17 cellular contexts compared by ENCODE assay signal in the genomic region with DNA sequence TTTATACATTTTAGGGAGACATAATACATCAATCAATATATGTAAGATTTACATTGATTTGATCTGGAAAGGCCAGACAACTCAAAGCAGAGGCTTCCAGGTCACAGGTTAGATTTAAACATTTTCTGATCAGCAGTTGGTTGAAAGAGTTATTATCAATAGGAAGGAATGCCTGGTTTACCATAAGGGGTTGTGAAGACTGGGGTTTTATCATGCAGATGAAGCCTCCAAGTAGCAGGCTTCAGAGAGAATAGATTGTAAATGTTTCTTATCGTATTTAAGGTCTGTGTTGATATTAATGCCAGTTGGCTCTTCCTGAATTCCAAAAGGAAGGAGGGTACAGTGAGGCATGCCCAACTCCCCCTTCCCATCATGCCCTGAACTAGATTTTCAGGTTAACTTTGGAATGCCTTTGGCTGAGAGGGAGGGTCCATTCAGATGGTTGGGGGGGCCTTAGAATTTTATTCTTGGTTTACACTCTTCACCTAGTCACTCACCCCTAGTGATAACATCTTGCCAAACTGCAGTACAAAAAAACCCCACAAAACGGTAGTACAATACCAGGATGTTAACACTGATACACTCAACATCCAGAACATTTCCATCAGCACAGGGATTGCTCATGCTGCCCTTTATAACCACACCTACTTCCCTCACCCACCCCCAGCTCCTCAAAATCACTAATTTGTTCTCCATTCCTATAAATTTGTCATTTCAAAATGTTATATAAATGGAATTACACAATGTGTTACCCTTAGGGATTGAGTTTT.
DNase-seq lines count a peak whose midpoint lies in the region; ATAC-seq, FAIRE-seq and TF ChIP-seq lines count a peak whose summit lies in the region.
"Had no signal": no experiment of that assay in that cellular context is flagged by ENCODE, and none has a peak within 500 bp of the region (broad histone marks: within the 10 kb centered on the region; RNA-seq: fewer than 3 reads in every experiment).

No MANE protein-coding gene starts in this region.

- ATAC-seq in DND-41 (ENCODE audit: insufficient read depth, low read depth), result no peak
- peak; percentile 53 for ATAC-seq in left lobe of liver
- ATAC-seq: CD8-positive, alpha-beta T cell; natural killer cell treated with Interleukin-12 subunit alpha and Interleukin-12 subunit beta and Interleukin-15 and Interleukin-18, amount 100 ng/mL, for 72 hours had no signal

- H3K4me2 ChIP-seq in DND-41 (ENCODE audit: insufficient read depth, low read length), result no peak overlapping the region

- H3K9me3 ChIP-seq in DND-41 (ENCODE audit: insufficient read depth, low read length, severe bottlenecking) (no peaks in the 10 kb centered on the region), spleen (no peaks in the 10 kb centered on the region)
- H3K9me3 ChIP-seq: SJCRH30 had no signal

- no peaks in the 10 kb centered on the region for H4K20me1 ChIP-seq in DND-41 (ENCODE audit: insufficient read depth, low read length)

- H3K4me1 ChIP-seq in DND-41 (ENCODE audit: insufficient read depth, low read length) (no peaks in the 10 kb centered on the region), spleen (peaks cover 0 to 5% (median 0%) of the 10 kb centered on the region in 6 donors)

- WGBS in spleen, 5 donors, result 56 to 84% (median 69%) methylated on average over 2 of the region's 2 CpGs

- H3K36me3 ChIP-seq in DND-41 (ENCODE audit: insufficient read depth, low read length) (no peaks in the 10 kb centered on the region), bronchial epithelial cell (ENCODE audit: control insufficient read depth, insufficient read depth, low read length) (no peaks in the 10 kb centered on the region), spleen (no peaks in the 10 kb centered on the region)
- H3K36me3 ChIP-seq: SJCRH30 had no signal

- H3K27ac ChIP-seq in DND-41 (ENCODE audit: low read length) (no peak overlapping the region), spleen (no peak overlapping the region)
- H3K27ac ChIP-seq: SJCRH30, skin epidermis had no signal

- H3K9ac ChIP-seq in DND-41 (ENCODE audit: low read depth, low read length), result no peak overlapping the region

- no peak overlapping the region for H2AFZ ChIP-seq in DND-41 (ENCODE audit: low read depth, low read length)

- H3K79me2 ChIP-seq in DND-41 (ENCODE audit: insufficient read depth, low read length), result no peaks in the 10 kb centered on the region

- no peaks in the 10 kb centered on the region for H3K27me3 ChIP-seq in DND-41 (ENCODE audit: insufficient read depth, low read length, poor library complexity)
- H3K27me3 ChIP-seq in bronchial epithelial cell (ENCODE audit: control insufficient read depth, insufficient read depth, low read length), result no peaks in the 10 kb centered on the region
- H3K27me3 ChIP-seq in spleen (replicated peaks in 1 of 7), result no peaks in the 10 kb centered on the region
- H3K27me3 ChIP-seq: SJCRH30 had no signal

- FAIRE-seq in bronchial epithelial cell (lab: Jason Lieb, UNC) (no peak), HTR-8/SVneo (lab: Jason Lieb, UNC) (no peak)

- intact Hi-C loops in spleen (cut with DNase I; ENCODE audit: low total_unique reads), result loop anchor here (10.0 kb wide), 2 partner anchors 266 to 326 kb away; no protein-coding TSS in a partner anchor

- no peak for DNase-seq in DND-41
- peak; percentile 37 for DNase-seq in LHCN-M2 (ENCODE audit: low read depth)
- peak; percentile 13 for DNase-seq in bronchial epithelial cell (ENCODE audit: low read depth)
- DNase-seq in left lobe of liver (ENCODE audit: low spot score), result no peak
- DNase-seq in spleen, result no peak
- no peak for DNase-seq in HTR-8/SVneo (ENCODE audit: insufficient read length, low spot score)
- no peak for DNase-seq in H4 (ENCODE audit: low spot score)
- DNase-seq in ureter (ENCODE audit: low spot score), result no peak
- DNase-seq: CD8-positive, alpha-beta T cell; cortex of kidney; kidney glomerular epithelial cell; NCI-H187; NCI-H82; SJCRH30; substantia nigra had no signal

- TF ChIP-seq POLR2A in spleen (IDR thresholded peaks at IDR 0.05), result no peak

- H3K4me3 ChIP-seq in DND-41 (ENCODE audit: low read depth in 1 of 2, low read length in 2 of 2) (no peak overlapping the region), bronchial epithelial cell (ENCODE audit: low read depth, low read length) (no peak overlapping the region), spleen (no peak overlapping the region)
- H3K4me3 ChIP-seq: SJCRH30, skin epidermis had no signal

- TF ChIP-seq CTCF in DND-41 (IDR thresholded peaks at IDR 0.05; ENCODE audit: borderline replicate concordance, extremely low read depth, low read length, poor library complexity, severe bottlenecking), result peak; percentile 26
- no peak for TF ChIP-seq CTCF in bronchial epithelial cell (IDR thresholded peaks at IDR 0.05; ENCODE audit: insufficient read depth, low read length, severe bottlenecking)
- no peak for TF ChIP-seq CTCF in spleen (IDR thresholded peaks at IDR 0.05 in 8 of 11, conservative IDR thresholded peaks at IDR 0.05 in 3 of 11)

Comparison
In these comparisons a context has a peak if more than half of its experiments do, and no peak if none do; other contexts are left out.
1. DNase-seq: peak in LHCN-M2 (single experiment) and bronchial epithelial cell (single experiment); none in DND-41 (single experiment), left lobe of liver (single experiment), spleen (single experiment), HTR-8/SVneo (single experiment), H4 (single experiment) and ureter (single experiment).